In genomic region chr9:134766587-134766986, GRCh38 we compare ENCODE assay signal across 24 cellular contexts.
"Had no signal": no experiment of that assay in that cellular context is flagged by ENCODE, and none has a peak within 500 bp of the region (broad histone marks: within the 10 kb centered on the region; RNA-seq: fewer than 3 reads in every experiment).

No MANE protein-coding gene starts in this region.

- H3K27ac ChIP-seq: brain microvascular endothelial cell, colonic mucosa, prostate gland, right atrium auricular region, stomach, testis had no signal

- ATAC-seq: activated CD4-positive, alpha-beta T cell treated with anti-CD3 and anti-CD28 coated beads for 36 hours; activated naive CD8-positive, alpha-beta T cell treated with anti-CD3 and anti-CD28 coated beads, Interleukin-2, amount 50 U/mL, for 24 hours; left lobe of liver had no signal

- FAIRE-seq: kidney, TTC549 had no signal

- H3K27me3 ChIP-seq: brain microvascular endothelial cell, colonic mucosa, right atrium auricular region, testis had no signal

- H3K9me3 Mint-ChIP-seq: activated naive CD8-positive, alpha-beta T cell treated with anti-CD3 and anti-CD28 coated beads, Interleukin-2, amount 50 U/mL, for 24 hours; T-helper 2 cell treated with Interferon-gamma antibody and Interleukin-4, amounts not matched to agents 5 μg/mL and 100 μg/mL, for 36 hours; type B pancreatic cell had no signal

- DNase-seq: activated CD4-positive, alpha-beta T cell treated with anti-CD3 and anti-CD28 coated beads for 36 hours; activated CD4-positive, alpha-beta T cell treated with anti-CD3 and anti-CD28 coated beads, Interleukin-2, amount 50 U/mL, for 48 hours; activated naive CD4-positive, alpha-beta T cell; activated naive CD8-positive, alpha-beta T cell treated with anti-CD3 and anti-CD28 coated beads, Interleukin-2, amount 50 U/mL, for 24 hours; activated T-cell treated with anti-CD3 and anti-CD28 coated beads for 4 hours; anterior cingulate cortex; brain microvascular endothelial cell; central memory CD4-positive, alpha-beta T cell; colonic mucosa; foreskin melanocyte; head of caudate nucleus; kidney; stimulated activated CD4-positive, alpha-beta T cell treated with anti-CD3 and anti-CD28 coated beads, Interleukin-15, amount 100 ng/mL, for 24 hours; stimulated activated CD4-positive, alpha-beta T cell treated with anti-CD3 and anti-CD28 coated beads, Interleukin-4, amount 100 ng/mL, for 1 hour; stomach; testis had no signal

- H3K36me3 ChIP-seq: colonic mucosa, prostate gland had no signal

- H3K9me3 ChIP-seq: colonic mucosa, prostate gland, right atrium auricular region, stomach, testis had no signal

- H3K27ac Mint-ChIP-seq: activated CD4-positive, alpha-beta T cell treated with anti-CD3 and anti-CD28 coated beads for 36 hours; activated naive CD8-positive, alpha-beta T cell treated with anti-CD3 and anti-CD28 coated beads, Interleukin-2, amount 50 U/mL, for 24 hours; T-helper 2 cell treated with Interferon-gamma antibody and Interleukin-4, amounts not matched to agents 5 μg/mL and 100 μg/mL, for 36 hours; type B pancreatic cell had no signal

- H3K36me3 Mint-ChIP-seq: type B pancreatic cell had no signal

- H3K4me3 Mint-ChIP-seq: activated CD4-positive, alpha-beta T cell treated with anti-CD3 and anti-CD28 coated beads for 36 hours; activated naive CD8-positive, alpha-beta T cell treated with anti-CD3 and anti-CD28 coated beads, Interleukin-2, amount 50 U/mL, for 24 hours; T-helper 2 cell treated with Interferon-gamma antibody and Interleukin-4, amounts not matched to agents 5 μg/mL and 100 μg/mL, for 36 hours; type B pancreatic cell had no signal

- H3K4me1 ChIP-seq: colonic mucosa, prostate gland, stomach had no signal

- H3K4me3 ChIP-seq: colonic mucosa, lung, prostate gland, right atrium auricular region, skin epidermis, stomach, testis had no signal
